In genomic region chr3:99323940-99324339, GRCh38 we compare ENCODE assay signal across 3 cellular contexts.
"Had no signal": no experiment of that assay in that cellular context is flagged by ENCODE, and none has a peak within 500 bp of the region (broad histone marks: within the 10 kb centered on the region; RNA-seq: fewer than 3 reads in every experiment).

No MANE protein-coding gene starts in this region.

- DNase-seq: GDM1, GF-D8 had no signal

- ATAC-seq: GM12878 had no signal
